8 cellular contexts compared by ENCODE assay signal in the genomic region with DNA sequence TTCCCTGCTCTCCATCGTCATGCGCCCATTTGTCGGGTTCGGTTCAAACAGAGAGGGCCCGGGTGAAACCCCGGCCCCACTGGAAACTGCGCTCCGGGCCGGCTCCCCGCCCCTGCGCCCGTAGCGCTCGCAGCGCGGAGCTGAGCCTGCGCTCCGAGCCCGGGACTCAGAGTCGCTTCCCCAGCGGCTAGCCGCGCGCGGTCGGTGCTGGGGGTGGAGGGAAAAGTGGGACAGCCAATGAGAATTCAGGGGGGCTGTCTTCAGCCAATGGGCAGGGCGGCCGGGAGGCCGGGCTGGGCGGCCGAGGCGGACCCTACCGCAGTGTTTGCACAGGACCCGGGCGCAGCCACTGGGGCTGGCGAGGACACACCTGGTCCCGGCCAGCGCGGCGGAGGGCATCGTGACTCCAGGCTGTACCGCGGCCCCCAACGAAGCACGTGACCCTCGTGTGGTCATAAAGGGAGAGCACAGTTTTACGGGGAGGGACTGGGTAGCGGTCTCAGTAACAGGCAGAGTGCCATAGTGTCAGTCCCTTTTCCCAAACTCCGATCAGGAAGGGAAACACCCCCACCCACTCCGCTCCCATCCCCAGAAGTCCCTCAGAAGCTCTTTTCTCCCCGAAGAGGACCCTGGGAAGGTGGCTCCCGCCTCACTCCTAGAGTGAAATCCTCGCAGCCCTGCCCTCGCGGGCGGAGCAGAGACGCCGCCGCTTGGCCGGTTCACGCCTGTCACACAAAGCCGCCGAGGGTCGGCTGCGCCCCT. TPM values are rescaled to one million over a fixed set of nuclear protein-coding genes. Genes with fewer than 3 reads are reported as not detected.
DNase-seq lines count a peak whose midpoint lies in the region; ATAC-seq and TF ChIP-seq lines count a peak whose summit lies in the region.

Gene INKA2 (minus strand): TSS at position 174 of the 762 bp plus-strand sequence. CDS start 153 bp downstream, at position 21.

- no peaks in the 10 kb centered on the region for H3K9me3 ChIP-seq in Peyer's patch

- peak within 1 kb of the TSS; percentile 69 for H3K4me3 Mint-ChIP-seq in activated T-helper 17 cell treated with anti-CD3 and anti-CD28 coated beads, Interleukin-2, amount 50 U/mL, for 72 hours
- H3K4me3 Mint-ChIP-seq in natural killer cell, result peak within 1 kb of the TSS; percentile 92
- peak within 1 kb of the TSS; percentile 87 to 92 for H3K4me3 Mint-ChIP-seq in stimulated activated naive CD8-positive, alpha-beta T cell treated with anti-CD3 and anti-CD28 coated beads, Interleukin-15, amount 100 ng/mL, for 72 hours

- H3K4me1 ChIP-seq in Peyer's patch, result peaks cover 0 to 26% (median 4%) of the 10 kb centered on the region in 4 donors

- H3K9me3 Mint-ChIP-seq in activated T-helper 17 cell treated with anti-CD3 and anti-CD28 coated beads, Interleukin-2, amount 50 U/mL, for 72 hours, result no peaks in the 10 kb centered on the region
- H3K9me3 Mint-ChIP-seq in natural killer cell, result no peaks in the 10 kb centered on the region
- H3K9me3 Mint-ChIP-seq in stimulated activated naive CD8-positive, alpha-beta T cell treated with anti-CD3 and anti-CD28 coated beads, Interleukin-15, amount 100 ng/mL, for 72 hours, result no peaks in the 10 kb centered on the region

- no peaks in the 10 kb centered on the region for H3K36me3 Mint-ChIP-seq in activated T-helper 17 cell treated with anti-CD3 and anti-CD28 coated beads, Interleukin-2, amount 50 U/mL, for 72 hours (ENCODE audit: low read depth)
- H3K36me3 Mint-ChIP-seq in natural killer cell, result no peaks in the 10 kb centered on the region

- DNase-seq in Daoy (ENCODE audit: low read depth) (peak; percentile 97), KBM-7 (peak; percentile 92), Peyer's patch (peak; percentile 82 to 95 (median 91)), fibroblast of mammary gland (ENCODE audit: low read depth) (peak; percentile 73), natural killer cell (peak; percentile 45)
- peak; percentile 77 for DNase-seq in stimulated activated naive CD8-positive, alpha-beta T cell treated with anti-CD3 and anti-CD28 coated beads, Interleukin-15, amount 100 ng/mL, for 72 hours

- peak within 1 kb of the TSS; percentile 74 to 90 (median 80) for H3K27ac ChIP-seq in Peyer's patch

- TF ChIP-seq CTCF in Peyer's patch (IDR thresholded peaks at IDR 0.05) (peak in 1 of 6 experiments; percentile 1), fibroblast of mammary gland (conservative IDR thresholded peaks at IDR 0.05; ENCODE audit: control insufficient read depth, insufficient read depth, low read depth, low read length) (no peak), natural killer cell (IDR thresholded peaks at IDR 0.05) (no peak)

- peaks cover 7% of the 10 kb centered on the region for H3K27me3 Mint-ChIP-seq in activated T-helper 17 cell treated with anti-CD3 and anti-CD28 coated beads, Interleukin-2, amount 50 U/mL, for 72 hours
- H3K27me3 Mint-ChIP-seq in natural killer cell (ENCODE audit: low read depth in 2 of 2), result peaks cover 17 to 32% of the 10 kb centered on the region in 2 donors
- peaks cover 42% of the 10 kb centered on the region for H3K27me3 Mint-ChIP-seq in stimulated activated naive CD8-positive, alpha-beta T cell treated with anti-CD3 and anti-CD28 coated beads, Interleukin-15, amount 100 ng/mL, for 72 hours

- in situ Hi-C loops in KBM-7 (cut with MboI; ENCODE audit: low pct_unique_long_range_greater_than_20kb, low sequenced_read_pairs), result no loop called here

- H3K4me3 ChIP-seq in Peyer's patch (peak within 1 kb of the TSS; percentile 47 to 66 (median 58)), fibroblast of mammary gland (ENCODE audit: control insufficient read depth, low read depth, low read length) (peak within 1 kb of the TSS; percentile 61)

- intact Hi-C loops in natural killer cell (cut with micrococcal nuclease), result no loop called here

- peak within 1 kb of the TSS; percentile 76 for H3K27ac Mint-ChIP-seq in activated T-helper 17 cell treated with anti-CD3 and anti-CD28 coated beads, Interleukin-2, amount 50 U/mL, for 72 hours
- peak within 1 kb of the TSS; percentile 45 to 77 for H3K27ac Mint-ChIP-seq in natural killer cell
- peak within 1 kb of the TSS; percentile 48 to 77 for H3K27ac Mint-ChIP-seq in stimulated activated naive CD8-positive, alpha-beta T cell treated with anti-CD3 and anti-CD28 coated beads, Interleukin-15, amount 100 ng/mL, for 72 hours

- ATAC-seq in GM21723 (IDR thresholded peaks at IDR 0.05; ENCODE audit: unreplicated experiment), result peak; percentile 83
- peak; percentile 90 for ATAC-seq in activated T-helper 17 cell treated with anti-CD3 and anti-CD28 coated beads, Interleukin-2, amount 50 U/mL, for 72 hours (replicated peaks)
- ATAC-seq in natural killer cell, result peak; percentile 58 to 80 (median 75)
- ATAC-seq in stimulated activated naive CD8-positive, alpha-beta T cell treated with anti-CD3 and anti-CD28 coated beads, Interleukin-15, amount 100 ng/mL, for 72 hours, result peak; percentile 81

- no peaks in the 10 kb centered on the region for H3K27me3 ChIP-seq in Peyer's patch

- peaks cover 6% of the 10 kb centered on the region for H3K4me1 Mint-ChIP-seq in activated T-helper 17 cell treated with anti-CD3 and anti-CD28 coated beads, Interleukin-2, amount 50 U/mL, for 72 hours
- peaks cover 22 to 36% of the 10 kb centered on the region in 2 donors for H3K4me1 Mint-ChIP-seq in natural killer cell
- H3K4me1 Mint-ChIP-seq in stimulated activated naive CD8-positive, alpha-beta T cell treated with anti-CD3 and anti-CD28 coated beads, Interleukin-15, amount 100 ng/mL, for 72 hours, result peaks cover 36% of the 10 kb centered on the region

- H3K36me3 ChIP-seq in Peyer's patch, result no peaks in the 10 kb centered on the region

- TF ChIP-seq POLR2A in Peyer's patch (IDR thresholded peaks at IDR 0.05), result peak; percentile 52 to 53

RNA-seq across cellular contexts. Expression of gene INKA2, which starts in this region (rescaled TPM):
- 0.71 and 0.91 TPM in 2 replicates for total RNA-seq in Daoy (2014; rRNA removed; shearing (Covaris generic))
- total RNA-seq in Peyer's patch (1 to 10 TPM in 2 of 4 donors, under 1 TPM in 1, not detected in 1; 0.88 to 2.3 (median 2.0) TPM), natural killer cell (1 to 10 TPM in 2 of 3 donors, under 1 TPM in 1; 0.48 to 2.6 (median 1.4) TPM)
- total RNA-seq in activated T-helper 17 cell treated with anti-CD3 and anti-CD28 coated beads, Interleukin-2, amount 50 U/mL, for 72 hours, result 1 to 10 TPM; 2.0 to 3.8 TPM

Comparison
In these comparisons a context has a peak if more than half of its experiments do, and no peak if none do; other contexts are left out.
1. Peak in every context shown above with its lines: DNase-seq, ATAC-seq, H3K4me3 ChIP-seq and H3K27ac ChIP-seq.
2. Peak in DNase-seq in Daoy; RNA of the gene not detected or under 1 TPM.
3. DNase-seq: peak in every context shown above with its lines; median percentile 97 in Daoy; 92 in KBM-7; 91 in Peyer's patch; 77 in stimulated activated naive CD8-positive, alpha-beta T cell treated with anti-CD3 and anti-CD28 coated beads, Interleukin-15, amount 100 ng/mL, for 72 hours; 73 in fibroblast of mammary gland; 45 in natural killer cell.